Comparison of ENCODE assay signal across 10 cellular contexts in the genomic region with DNA sequence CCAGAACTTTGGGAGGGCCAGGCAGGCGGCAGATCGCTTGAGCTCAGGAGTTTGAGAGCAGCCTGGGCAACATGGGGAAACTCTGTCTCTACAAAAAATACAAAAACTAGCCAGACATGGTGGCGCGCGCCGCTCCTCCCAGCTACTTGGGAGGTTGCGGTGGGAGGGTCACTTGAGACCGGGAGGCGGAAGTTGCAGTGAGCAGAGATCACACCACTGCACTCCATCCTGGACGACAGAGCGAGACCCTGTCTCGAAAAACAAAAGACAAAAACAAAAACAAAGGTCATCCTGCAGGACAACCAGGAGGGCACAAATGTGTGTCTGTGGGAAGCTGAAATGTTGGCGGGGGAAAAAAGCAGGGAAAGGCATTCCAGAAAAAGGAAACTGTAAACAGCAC.
A peak's percentile ranks its signal among the peaks of the same experiment; 100 is the strongest.
DNase-seq lines count a peak whose midpoint lies in the region; ATAC-seq and TF ChIP-seq lines count a peak whose summit lies in the region.
"Had no signal": no experiment of that assay in that cellular context is flagged by ENCODE, and none has a peak within 500 bp of the region (broad histone marks: within the 10 kb centered on the region; RNA-seq: fewer than 3 reads in every experiment).

No MANE protein-coding gene starts in this region.

- H2BK120ac ChIP-seq in mesendoderm (ENCODE audit: low read depth, low read length) = no peak overlapping the region

- H3K36me3 Mint-ChIP-seq in activated naive CD4-positive, alpha-beta T cell treated with anti-CD3 and anti-CD28 coated beads, Interleukin-2, amount 10 ng/mL, durations not matched to agents 7 days and 5 days = peaks cover 3% of the 10 kb centered on the region

- no peak for DNase-seq in activated naive CD4-positive, alpha-beta T cell treated with anti-CD3 and anti-CD28 coated beads, Interleukin-2, amount 10 ng/mL, durations not matched to agents 7 days and 5 days
- DNase-seq in activated naive CD4-positive, alpha-beta T cell treated with anti-CD3 and anti-CD28 coated beads, Interleukin-2, amount 50 U/mL, for 16 hours = no peak
- DNase-seq in coronary artery (ENCODE audit: low spot score) (no peak), mesendoderm (peak; percentile 49), upper lobe of left lung (peak in 1 of 2 donors; percentile 59), OCI-LY7 (ENCODE audit: low spot score) (no peak), DMS79 (lab: John Stamatoyannopoulos, UW) (no peak)
- DNase-seq: amniotic stem cell, NCI-H524 treated with DMSO at 0.1 percent for 48 hours had no signal

- H3K9ac ChIP-seq in mesendoderm (ENCODE audit: low read length) = peak overlapping the region; percentile 4

- peak overlapping the region; percentile 45 for H3K18ac ChIP-seq in mesendoderm (ENCODE audit: low read length)

- POLR2A ChIA-PET in OCI-LY7 (lab: Charles Lee) = interaction anchor here (0.6 to 3.4 kb wide), 8 partner anchors 11 to 134 kb away, joined by 3 to 22 read pairs (median 6); no protein-coding TSS in a partner anchor

- H3K9me3 Mint-ChIP-seq in activated naive CD4-positive, alpha-beta T cell treated with anti-CD3 and anti-CD28 coated beads, Interleukin-2, amount 10 ng/mL, durations not matched to agents 7 days and 5 days = no peaks in the 10 kb centered on the region

- H3K4me3 Mint-ChIP-seq in activated naive CD4-positive, alpha-beta T cell treated with anti-CD3 and anti-CD28 coated beads, Interleukin-2, amount 10 ng/mL, durations not matched to agents 7 days and 5 days = peak overlapping the region; percentile 42

- no peaks in the 10 kb centered on the region for H3K79me1 ChIP-seq in mesendoderm (ENCODE audit: low read length)

- no peak overlapping the region for H4K8ac ChIP-seq in mesendoderm (ENCODE audit: low read depth, low read length)

- intact Hi-C loops in OCI-LY7 (cut with micrococcal nuclease; ENCODE audit: unreplicated experiment) = no loop called here

- WGBS in mesendoderm (ENCODE audit: extremely low coverage, insufficient coverage, low lambda C conversion rate) = no CpG with 5 or more reads among the region's 13 CpGs
- 67 to 80% methylated on average over 13 of the region's 13 CpGs for WGBS in upper lobe of left lung, 2 donors

- H3K9me3 ChIP-seq in upper lobe of left lung = no peaks in the 10 kb centered on the region
- no peaks in the 10 kb centered on the region for H3K9me3 ChIP-seq in OCI-LY7 (ENCODE audit: low read length)

- H2AK5ac ChIP-seq in mesendoderm (ENCODE audit: low read length) = no peak overlapping the region

- CTCF ChIA-PET in activated naive CD4-positive, alpha-beta T cell treated with anti-CD3 and anti-CD28 coated beads, Interleukin-2, amount 10 ng/mL, durations not matched to agents 7 days and 5 days (lab: Charles Lee) = no interaction called here
- CTCF ChIA-PET in OCI-LY7 (lab: Charles Lee; ENCODE audit: unreplicated experiment) = interaction anchor here (1.0 kb wide), 1 partner anchor 11 kb away, joined by 3 read pairs; no protein-coding TSS in a partner anchor

- H3K27me3 ChIP-seq in mesendoderm (ENCODE audit: insufficient read depth, low read length, poor library complexity) (no peaks in the 10 kb centered on the region), upper lobe of left lung (no peaks in the 10 kb centered on the region)

- H3K4me1 Mint-ChIP-seq in activated naive CD4-positive, alpha-beta T cell treated with anti-CD3 and anti-CD28 coated beads, Interleukin-2, amount 10 ng/mL, durations not matched to agents 7 days and 5 days = peaks cover 33% of the 10 kb centered on the region

- no peak overlapping the region for H3K4ac ChIP-seq in mesendoderm (ENCODE audit: low read depth, low read length)

- H4K20me1 ChIP-seq in OCI-LY7 (ENCODE audit: insufficient read depth, low read length) = no peaks in the 10 kb centered on the region

- TF ChIP-seq CTCF in coronary artery (IDR thresholded peaks at IDR 0.05) (no peak), upper lobe of left lung (IDR thresholded peaks at IDR 0.05) (no peak), OCI-LY7 (conservative IDR thresholded peaks at IDR 0.05; ENCODE audit: low read length) (no peak)

- no peaks in the 10 kb centered on the region for H3K9me2 ChIP-seq in OCI-LY7 (ENCODE audit: insufficient read depth, low read length)

- no peak overlapping the region for H2AFZ ChIP-seq in OCI-LY7 (ENCODE audit: low read length)

- H3K4me3 ChIP-seq in coronary artery (peak overlapping the region; percentile 96), mesendoderm (ENCODE audit: low read length) (no peak overlapping the region), upper lobe of left lung (peak overlapping the region in 1 of 4 donors; percentile 15), OCI-LY7 (ENCODE audit: low read depth, low read length, poor library complexity, severe bottlenecking) (no peak overlapping the region)

- peak in 1 of 4 donors; percentile 22 for TF ChIP-seq POLR2A in upper lobe of left lung (IDR thresholded peaks at IDR 0.05)

- H4K5ac ChIP-seq in mesendoderm (ENCODE audit: low read length) = no peak overlapping the region

- no peak overlapping the region for H2BK15ac ChIP-seq in mesendoderm (replicated peaks; ENCODE audit: low read depth)

- no peaks in the 10 kb centered on the region for H3K27me3 Mint-ChIP-seq in activated naive CD4-positive, alpha-beta T cell treated with anti-CD3 and anti-CD28 coated beads, Interleukin-2, amount 10 ng/mL, durations not matched to agents 7 days and 5 days

- no TSS peak for BruUV-seq in OCI-LY7 (replicated peaks; lab: Mats Ljungman, UMichigan)

- H2BK5ac ChIP-seq in mesendoderm (ENCODE audit: low read length) = no peak overlapping the region

- ATAC-seq in upper lobe of left lung (ENCODE audit: low FRiP score in 2 of 2) = no peak
- no peak for ATAC-seq in HG02642 (IDR thresholded peaks at IDR 0.05; ENCODE audit: poor library complexity, unreplicated experiment)

- peak overlapping the region; percentile 34 for H3K56ac ChIP-seq in mesendoderm (ENCODE audit: low read length)

- H3K27ac Mint-ChIP-seq in activated naive CD4-positive, alpha-beta T cell treated with anti-CD3 and anti-CD28 coated beads, Interleukin-2, amount 10 ng/mL, durations not matched to agents 7 days and 5 days = no peak overlapping the region

- no peak for TF ChIP-seq EP300 in upper lobe of left lung (IDR thresholded peaks at IDR 0.05)

- H3K79me2 ChIP-seq in mesendoderm (ENCODE audit: control insufficient read depth, insufficient read depth, low read length) (no peaks in the 10 kb centered on the region), OCI-LY7 (ENCODE audit: insufficient read depth, low read depth, low read length) (peaks cover 26% of the 10 kb centered on the region; the same call in 1 of the 2 replicates)

- H3K4me1 ChIP-seq in mesendoderm (ENCODE audit: control insufficient read depth, low read depth, low read length) (no peaks in the 10 kb centered on the region), upper lobe of left lung (peaks cover 30 to 37% (median 35%) of the 10 kb centered on the region in 4 donors), OCI-LY7 (ENCODE audit: insufficient read depth, low read length, poor library complexity, severe bottlenecking) (peaks cover 47% of the 10 kb centered on the region)

- no peak overlapping the region for H3K23ac ChIP-seq in mesendoderm (ENCODE audit: low read length)

- H3K36me3 ChIP-seq in mesendoderm (ENCODE audit: control insufficient read depth, insufficient read depth, low read length) (no peaks in the 10 kb centered on the region), upper lobe of left lung (no peaks in the 10 kb centered on the region), OCI-LY7 (ENCODE audit: insufficient read depth, low read length) (no peaks in the 10 kb centered on the region)

- H3K27ac ChIP-seq in coronary artery = peak overlapping the region; percentile 99
- H3K27ac ChIP-seq in mesendoderm (ENCODE audit: low read depth, low read length) = no peak overlapping the region
- H3K27ac ChIP-seq in upper lobe of left lung = peak overlapping the region; percentile 99 to 100 (median 100)
- H3K27ac ChIP-seq in OCI-LY7 (ENCODE audit: low read depth, low read length, poor library complexity, severe bottlenecking) = no peak overlapping the region

- no peak overlapping the region for H3K4me2 ChIP-seq in mesendoderm (ENCODE audit: low read length)
- no peak overlapping the region for H3K4me2 ChIP-seq in OCI-LY7 (ENCODE audit: low read length)

Comparison
In these comparisons a context has a peak if more than half of its experiments do, and no peak if none do; other contexts are left out.
1. H3K27ac ChIP-seq: peak in coronary artery (2 of 2) and upper lobe of left lung (4 of 4); none in mesendoderm (single experiment) and OCI-LY7 (single experiment).